Comparison of ENCODE assay signal across 24 cellular contexts in genomic region chr2:1796581-1796930, GRCh38. TPM values are rescaled to one million over a fixed set of nuclear protein-coding genes. Genes with fewer than 3 reads are reported as not detected.
"Had no signal": no experiment of that assay in that cellular context is flagged by ENCODE, and none has a peak within 500 bp of the region (broad histone marks: within the 10 kb centered on the region; RNA-seq: fewer than 3 reads in every experiment).

No MANE protein-coding gene starts in this region.

- H3K4me3 Mint-ChIP-seq: activated CD4-positive, alpha-beta memory T cell treated with anti-CD3 and anti-CD28 coated beads, Interleukin-2, amount 10 ng/mL, durations not matched to agents 7 days and 5 days; activated naive CD8-positive, alpha-beta T cell; activated T-helper 1 cell treated with anti-CD3 and anti-CD28 coated beads, Interleukin-12 subunit alpha, Interleukin-12 subunit beta, Interleukin-2, Interleukin-4 antibody, amounts not matched to agents 30 ng/mL and 10 ng/mL and 1 ng/mL, durations not matched to agents 14 hours and 24 hours and 36 hours; central memory CD8-positive, alpha-beta T cell had no signal

- H3K27me3 ChIP-seq: colonic mucosa, gastrocnemius medialis, upper lobe of right lung had no signal

- H3K4me3 ChIP-seq: breast epithelium, colonic mucosa, dorsolateral prefrontal cortex, esophagus squamous epithelium, gastrocnemius medialis, prostate gland, upper lobe of right lung had no signal

- H3K4me1 Mint-ChIP-seq: activated CD4-positive, alpha-beta memory T cell treated with anti-CD3 and anti-CD28 coated beads, Interleukin-2, amount 10 ng/mL, durations not matched to agents 7 days and 5 days; central memory CD8-positive, alpha-beta T cell had no signal

- FAIRE-seq: islet of Langerhans had no signal

- H3K9me3 Mint-ChIP-seq: activated CD4-positive, alpha-beta memory T cell treated with anti-CD3 and anti-CD28 coated beads, Interleukin-2, amount 10 ng/mL, durations not matched to agents 7 days and 5 days; central memory CD8-positive, alpha-beta T cell had no signal

- H3K9me3 ChIP-seq: breast epithelium, colonic mucosa, esophagus squamous epithelium, gastrocnemius medialis, prostate gland, upper lobe of right lung had no signal

- H3K4me1 ChIP-seq: breast epithelium, colonic mucosa, prostate gland, upper lobe of right lung had no signal

- H3K27me3 Mint-ChIP-seq: activated CD4-positive, alpha-beta memory T cell treated with anti-CD3 and anti-CD28 coated beads, Interleukin-2, amount 10 ng/mL, durations not matched to agents 7 days and 5 days; activated naive CD8-positive, alpha-beta T cell; central memory CD8-positive, alpha-beta T cell had no signal

- H3K27ac Mint-ChIP-seq: activated CD4-positive, alpha-beta memory T cell treated with anti-CD3 and anti-CD28 coated beads, Interleukin-2, amount 10 ng/mL, durations not matched to agents 7 days and 5 days; activated naive CD8-positive, alpha-beta T cell; activated T-helper 1 cell treated with anti-CD3 and anti-CD28 coated beads, Interleukin-12 subunit alpha, Interleukin-12 subunit beta, Interleukin-2, Interleukin-4 antibody, amounts not matched to agents 30 ng/mL and 10 ng/mL and 1 ng/mL, durations not matched to agents 14 hours and 24 hours and 36 hours had no signal

- H3K36me3 ChIP-seq: breast epithelium, colonic mucosa, esophagus squamous epithelium, gastrocnemius medialis, prostate gland, upper lobe of right lung had no signal

- DNase-seq: activated CD4-positive, alpha-beta memory T cell treated with anti-CD3 and anti-CD28 coated beads, Interleukin-2, amount 10 ng/mL, durations not matched to agents 7 days and 5 days; activated CD4-positive, alpha-beta T cell treated with anti-CD3 and anti-CD28 coated beads for 48 hours; activated CD4-positive, CD25-positive, alpha-beta regulatory T cell; activated naive CD4-positive, alpha-beta T cell; amniotic stem cell; colonic mucosa; esophagus squamous epithelium; gastrocnemius medialis; head of caudate nucleus; hypothalamus; left cardiac atrium; mesenchymal stem cell; naive B cell; nucleus accumbens; stimulated activated CD4-positive, alpha-beta T cell treated with anti-CD3 and anti-CD28 coated beads, Interleukin-4, amount 100 ng/mL, for 24 hours; stimulated activated naive CD4-positive, alpha-beta T cell treated with Interleukin-2 at 50 U/mL for 16 hours had no signal

- H3K27ac ChIP-seq: breast epithelium, colonic mucosa, dorsolateral prefrontal cortex, esophagus squamous epithelium, gastrocnemius medialis, prostate gland, upper lobe of right lung had no signal

- H3K36me3 Mint-ChIP-seq: activated naive CD8-positive, alpha-beta T cell had no signal

RNA-seq across cellular contexts. Expression of gene PXDN, which starts 52.2 kb away (rescaled TPM):
- total RNA-seq: activated CD4-positive, alpha-beta memory T cell treated with anti-CD3 and anti-CD28 coated beads, Interleukin-2, amount 10 ng/mL, durations not matched to agents 7 days and 5 days had no signal
